In genomic region chr1:95652423-95652958, GRCh38 we compare ENCODE assay signal across 17 cellular contexts.
DNase-seq lines count a peak whose midpoint lies in the region; ATAC-seq and TF ChIP-seq lines count a peak whose summit lies in the region.
"Had no signal": no experiment of that assay in that cellular context is flagged by ENCODE, and none has a peak within 500 bp of the region (broad histone marks: within the 10 kb centered on the region; RNA-seq: fewer than 3 reads in every experiment).

No MANE protein-coding gene starts in this region.

- POLR2A ChIA-PET in CD8-positive, alpha-beta T cell (lab: Charles Lee) = no interaction called here

- no peaks in the 10 kb centered on the region for H3K4me1 ChIP-seq in CD8-positive, alpha-beta T cell (ENCODE audit: insufficient read depth, low read length)
- no peaks in the 10 kb centered on the region for H3K4me1 ChIP-seq in gastrocnemius medialis

- H3K36me3 ChIP-seq in CD8-positive, alpha-beta T cell (ENCODE audit: insufficient read depth, low read length) = no peaks in the 10 kb centered on the region
- no peaks in the 10 kb centered on the region for H3K36me3 ChIP-seq in gastrocnemius medialis

- H3K36me3 Mint-ChIP-seq in brain (no peaks in the 10 kb centered on the region), nephron progenitor cell (ENCODE audit: low read depth) (no peaks in the 10 kb centered on the region)
- H3K36me3 Mint-ChIP-seq in CD8-positive, alpha-beta T cell = no peaks in the 10 kb centered on the region
- H3K36me3 Mint-ChIP-seq: IgD-negative memory B cell had no signal

- H3K27ac ChIP-seq in CD8-positive, alpha-beta T cell (ENCODE audit: low read depth, low read length) = no peak overlapping the region
- H3K27ac ChIP-seq in gastrocnemius medialis = no peak overlapping the region
- H3K27ac ChIP-seq: C4-2B had no signal

- no peak for TF ChIP-seq POLR2A in gastrocnemius medialis (IDR thresholded peaks at IDR 0.05)

- H3K9me3 Mint-ChIP-seq in brain (peaks cover 0 to 3% (median 0%) of the 10 kb centered on the region in 5 experiments), nephron progenitor cell (no peaks in the 10 kb centered on the region)
- H3K9me3 Mint-ChIP-seq in CD8-positive, alpha-beta T cell = no peaks in the 10 kb centered on the region
- H3K9me3 Mint-ChIP-seq: H9 had no signal

- intact Hi-C loops in CD8-positive, alpha-beta T cell (cut with DNase I, micrococcal nuclease) = no loop called here
- intact Hi-C loops in gastrocnemius medialis (cut with DNase I; ENCODE audit: low total_unique reads) = no loop called here

- no peak for ATAC-seq in CD8-positive, alpha-beta T cell
- no peak for ATAC-seq in gastrocnemius medialis
- ATAC-seq: HepG2 had no signal

- H3K4me3 Mint-ChIP-seq in brain = no peak overlapping the region
- no peak overlapping the region for H3K4me3 Mint-ChIP-seq in nephron progenitor cell
- no peak overlapping the region for H3K4me3 Mint-ChIP-seq in CD8-positive, alpha-beta T cell
- H3K4me3 Mint-ChIP-seq: CD4-positive, alpha-beta T cell; H9; IgD-negative memory B cell had no signal

- DNase-seq in NCI-H2227 (lab: John Stamatoyannopoulos, UW; ENCODE audit: unreplicated experiment) = peak; percentile 63
- DNase-seq in nephron progenitor cell = no peak
- no peak for DNase-seq in kidney tubule cell (ENCODE audit: low spot score)
- DNase-seq in dermis blood vessel endothelial cell = no peak
- no peak for DNase-seq in CD8-positive, alpha-beta T cell
- DNase-seq in gastrocnemius medialis = no peak
- DNase-seq: ACHN; CD4-positive, alpha-beta T cell; DMS153; DMS79; GF-D8; GOT3; H9 had no signal

- in situ Hi-C loops in gastrocnemius medialis (cut with MboI; ENCODE audit: low sequenced_read_pairs in 4 of 4) = no loop called here

- TF ChIP-seq CTCF in brain (conservative IDR thresholded peaks at IDR 0.05) (no peak), nephron progenitor cell (IDR thresholded peaks at IDR 0.05) (no peak), gastrocnemius medialis (IDR thresholded peaks at IDR 0.05 in 4 of 5, conservative IDR thresholded peaks at IDR 0.05 in 1 of 5) (no peak)
- no peak for TF ChIP-seq CTCF in CD8-positive, alpha-beta T cell (IDR thresholded peaks at IDR 0.05)

- H3K27me3 ChIP-seq in CD8-positive, alpha-beta T cell (ENCODE audit: insufficient read depth, low read length) = no peaks in the 10 kb centered on the region
- no peaks in the 10 kb centered on the region for H3K27me3 ChIP-seq in gastrocnemius medialis

- H3K4me1 Mint-ChIP-seq in brain = peaks cover 26% of the 10 kb centered on the region
- H3K4me1 Mint-ChIP-seq in nephron progenitor cell = peaks cover 36% of the 10 kb centered on the region
- no peaks in the 10 kb centered on the region for H3K4me1 Mint-ChIP-seq in CD8-positive, alpha-beta T cell (ENCODE audit: low read depth)
- H3K4me1 Mint-ChIP-seq: IgD-negative memory B cell had no signal

- H3K27ac Mint-ChIP-seq in brain = peak overlapping the region in 3 of 5 experiments; percentile 12 to 35 (median 30)
- peak overlapping the region; percentile 36 for H3K27ac Mint-ChIP-seq in nephron progenitor cell
- H3K27ac Mint-ChIP-seq in CD8-positive, alpha-beta T cell = no peak overlapping the region
- H3K27ac Mint-ChIP-seq: CD4-positive, alpha-beta T cell; IgD-negative memory B cell had no signal

- no peak overlapping the region for H3K4me3 ChIP-seq in CD8-positive, alpha-beta T cell (ENCODE audit: low read depth, low read length)
- no peak overlapping the region for H3K4me3 ChIP-seq in gastrocnemius medialis

- H3K9me3 ChIP-seq in CD8-positive, alpha-beta T cell (ENCODE audit: low read length) = no peaks in the 10 kb centered on the region
- H3K9me3 ChIP-seq in gastrocnemius medialis = no peaks in the 10 kb centered on the region

- CTCF ChIA-PET in CD8-positive, alpha-beta T cell (lab: Charles Lee) = no interaction called here

- no peaks in the 10 kb centered on the region for H3K27me3 Mint-ChIP-seq in brain
- peaks cover 4% of the 10 kb centered on the region for H3K27me3 Mint-ChIP-seq in nephron progenitor cell (ENCODE audit: low read depth, poor library complexity)
- H3K27me3 Mint-ChIP-seq in CD8-positive, alpha-beta T cell (ENCODE audit: low read depth) = no peaks in the 10 kb centered on the region
- H3K27me3 Mint-ChIP-seq: CD4-positive, alpha-beta T cell; IgD-negative memory B cell had no signal
